1 cellular context compared by ENCODE assay signal in genomic region chr4:8028368-8028767, GRCh38.
TF ChIP-seq lines count a peak whose summit lies in the region.

No MANE protein-coding gene starts in this region.

TF ChIP-seq in WTC11, 78 proteins besides CTCF, POLR2A, EP300 and RAD21 (continued from another document):
- TF ChIP-seq, protein P1, sequence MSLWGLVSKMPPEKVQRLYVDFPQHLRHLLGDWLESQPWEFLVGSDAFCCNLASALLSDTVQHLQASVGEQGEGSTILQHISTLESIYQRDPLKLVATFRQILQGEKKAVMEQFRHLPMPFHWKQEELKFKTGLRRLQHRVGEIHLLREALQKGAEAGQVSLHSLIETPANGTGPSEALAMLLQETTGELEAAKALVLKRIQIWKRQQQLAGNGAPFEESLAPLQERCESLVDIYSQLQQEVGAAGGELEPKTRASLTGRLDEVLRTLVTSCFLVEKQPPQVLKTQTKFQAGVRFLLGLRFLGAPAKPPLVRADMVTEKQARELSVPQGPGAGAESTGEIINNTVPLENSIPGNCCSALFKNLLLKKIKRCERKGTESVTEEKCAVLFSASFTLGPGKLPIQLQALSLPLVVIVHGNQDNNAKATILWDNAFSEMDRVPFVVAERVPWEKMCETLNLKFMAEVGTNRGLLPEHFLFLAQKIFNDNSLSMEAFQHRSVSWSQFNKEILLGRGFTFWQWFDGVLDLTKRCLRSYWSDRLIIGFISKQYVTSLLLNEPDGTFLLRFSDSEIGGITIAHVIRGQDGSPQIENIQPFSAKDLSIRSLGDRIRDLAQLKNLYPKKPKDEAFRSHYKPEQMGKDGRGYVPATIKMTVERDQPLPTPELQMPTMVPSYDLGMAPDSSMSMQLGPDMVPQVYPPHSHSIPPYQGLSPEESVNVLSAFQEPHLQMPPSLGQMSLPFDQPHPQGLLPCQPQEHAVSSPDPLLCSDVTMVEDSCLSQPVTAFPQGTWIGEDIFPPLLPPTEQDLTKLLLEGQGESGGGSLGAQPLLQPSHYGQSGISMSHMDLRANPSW (CRISPR knock-in tag; conservative IDR thresholded peaks at IDR 0.05; ENCODE audit: low read depth), result no peak
- TF ChIP-seq ZBTB43 (CRISPR knock-in tag; IDR thresholded peaks at IDR 0.05), result no peak
- TF ChIP-seq TEAD4 (CRISPR knock-in tag; IDR thresholded peaks at IDR 0.05), result no peak
- no peak for TF ChIP-seq ATF2 (CRISPR knock-in tag; IDR thresholded peaks at IDR 0.05; ENCODE audit: borderline replicate concordance, low read depth)
- TF ChIP-seq ZNF396 (CRISPR knock-in tag; IDR thresholded peaks at IDR 0.05; ENCODE audit: borderline replicate concordance), result no peak
- TF ChIP-seq, protein P2, sequence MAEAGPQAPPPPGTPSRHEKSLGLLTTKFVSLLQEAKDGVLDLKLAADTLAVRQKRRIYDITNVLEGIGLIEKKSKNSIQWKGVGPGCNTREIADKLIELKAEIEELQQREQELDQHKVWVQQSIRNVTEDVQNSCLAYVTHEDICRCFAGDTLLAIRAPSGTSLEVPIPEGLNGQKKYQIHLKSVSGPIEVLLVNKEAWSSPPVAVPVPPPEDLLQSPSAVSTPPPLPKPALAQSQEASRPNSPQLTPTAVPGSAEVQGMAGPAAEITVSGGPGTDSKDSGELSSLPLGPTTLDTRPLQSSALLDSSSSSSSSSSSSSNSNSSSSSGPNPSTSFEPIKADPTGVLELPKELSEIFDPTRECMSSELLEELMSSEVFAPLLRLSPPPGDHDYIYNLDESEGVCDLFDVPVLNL (CRISPR knock-in tag; IDR thresholded peaks at IDR 0.05; ENCODE audit: borderline replicate concordance, low read depth), result no peak
- TF ChIP-seq ZNF416 (CRISPR knock-in tag; IDR thresholded peaks at IDR 0.05), result no peak
